Comparison of ENCODE assay signal across 8 cellular contexts in genomic region chr14:24114536-24115450, GRCh38. TPM values are rescaled to one million over a fixed set of nuclear protein-coding genes. Genes with fewer than 3 reads are reported as not detected.
DNase-seq lines count a peak whose midpoint lies in the region; ATAC-seq, FAIRE-seq and TF ChIP-seq lines count a peak whose summit lies in the region.

Gene DCAF11 (plus strand): TSS chr14:24114777. CDS start chr14:24115595, 818 bp downstream.
Gene NRL (minus strand): TSS chr14:24114949. CDS start chr14:24082848, 32,101 bp downstream.

- no peaks in the 10 kb centered on the region for H3K9me3 ChIP-seq in AG04450 (ENCODE audit: control insufficient read depth, insufficient read depth, low read length)

- peak within 1 kb of the TSS; percentile 99 for H3K27ac ChIP-seq in AG04450 (ENCODE audit: low read depth, low read length)
- H3K27ac ChIP-seq in skin epidermis = peak within 1 kb of the TSS; percentile 90 to 99 (median 99)

- H3K4me3 ChIP-seq in AG04450 (ENCODE audit: low read depth, low read length) (peak within 1 kb of the TSS; percentile 92), WI38 (ENCODE audit: low read depth, low read length) (peak within 1 kb of the TSS; percentile 72), bronchial epithelial cell (ENCODE audit: low read depth, low read length) (peak within 1 kb of the TSS; percentile 63), skin epidermis (peak within 1 kb of the TSS; percentile 50 to 69 (median 62))

- POLR2A ChIA-PET in AG04450 (lab: Yijun Ruan, JAX) = interaction anchor here (0.5 to 2.5 kb wide), 19 partner anchors 10 to 1020 kb away, joined by 3 to 36 read pairs (median 4); partner anchors contain the start of genes ACIN1, C14orf119, CHMP4A and DHRS1

- ATAC-seq in GM18909 (IDR thresholded peaks at IDR 0.05; ENCODE audit: poor library complexity, unreplicated experiment) = peak; percentile 87
- ATAC-seq in HG03159 (IDR thresholded peaks at IDR 0.05; ENCODE audit: unreplicated experiment) = peak; percentile 86

- TF ChIP-seq CTCF in AG04450 (IDR thresholded peaks at IDR 0.05; ENCODE audit: low read depth, low read length) (no peak), WI38 (IDR thresholded peaks at IDR 0.05; ENCODE audit: low read depth, low read length) (no peak), bronchial epithelial cell (IDR thresholded peaks at IDR 0.05; ENCODE audit: insufficient read depth, low read length, severe bottlenecking) (no peak)

- H3K27me3 ChIP-seq in AG04450 (ENCODE audit: control insufficient read depth, insufficient read depth, low read length) (no peaks in the 10 kb centered on the region), bronchial epithelial cell (ENCODE audit: control insufficient read depth, insufficient read depth, low read length) (no peaks in the 10 kb centered on the region)

- H3K36me3 ChIP-seq in bronchial epithelial cell (ENCODE audit: control insufficient read depth, insufficient read depth, low read length) = peaks cover 18% of the 10 kb centered on the region

- peak; percentile 23 for FAIRE-seq in bronchial epithelial cell (lab: Jason Lieb, UNC)

- DNase-seq in AG04450 (ENCODE audit: low read depth, low spot score) (peak; percentile 99), NCI-H2227 (lab: John Stamatoyannopoulos, UW; ENCODE audit: unreplicated experiment) (peak; percentile 99), bronchial epithelial cell (ENCODE audit: low read depth) (peak; percentile 99), iPS-NIHi11 (ENCODE audit: low spot score) (peak; percentile 97)

- CTCF ChIA-PET in AG04450 (lab: Charles Lee) = interaction anchor here (0.6 to 2.6 kb wide), 11 partner anchors 9 to 284 kb away, joined by 3 to 21 read pairs (median 5); partner anchors contain the start of genes CIDEB, IRF9, NYNRIN and PCK2

RNA-seq across cellular contexts. Expression of gene DCAF11, which starts in this region (rescaled TPM):
- 29.7 and 32.5 TPM in 2 replicates for polyA plus RNA-seq in AG04450 (2011; rRNA removed)
- 35.4 and 43.4 TPM in 2 replicates for polyA minus RNA-seq in AG04450 (2011; rRNA and poly(A)+ RNA removed)
- 70.5 and 83.5 TPM in 2 replicates for total RNA-seq in bronchial epithelial cell

RNA-seq across cellular contexts. Expression of gene NRL, which starts in this region (rescaled TPM):
- polyA plus RNA-seq in AG04450 (2011; rRNA removed) = 0.41 and 0.46 TPM in 2 replicates
- polyA minus RNA-seq in AG04450 (2011; rRNA and poly(A)+ RNA removed) = 0.23 and 0.83 TPM in 2 replicates
- 0.64 and 0.79 TPM in 2 replicates for total RNA-seq in bronchial epithelial cell

Comparison
In these comparisons a context has a peak if more than half of its experiments do, and no peak if none do; other contexts are left out.
1. Peak in every context shown above with its lines: DNase-seq, ATAC-seq, H3K4me3 ChIP-seq and H3K27ac ChIP-seq.